1 cellular context compared by ENCODE assay signal in genomic region chr7:88095-88926, GRCh38.
TF ChIP-seq lines count a peak whose summit lies in the region.

No MANE protein-coding gene starts in this region.

TF ChIP-seq in IMR-90, 13 proteins besides CTCF, POLR2A, EP300 and RAD21 (continued from another document):
- TF ChIP-seq RCOR1 (IDR thresholded peaks at IDR 0.05; ENCODE audit: insufficient replicate concordance, low read length) (no peak), FOS (IDR thresholded peaks at IDR 0.05; ENCODE audit: low read depth, low read length) (no peak)
TF ChIP-seq in IMR-90: peak in this region for 0.
